Comparison of ENCODE assay signal across 9 cellular contexts in genomic region chr12:50211392-50212070, GRCh38. TPM values are rescaled to one million over a fixed set of nuclear protein-coding genes. Genes with fewer than 3 reads are reported as not detected.
DNase-seq lines count a peak whose midpoint lies in the region; ATAC-seq and TF ChIP-seq lines count a peak whose summit lies in the region.
"Had no signal": no experiment of that assay in that cellular context is flagged by ENCODE, and none has a peak within 500 bp of the region (broad histone marks: within the 10 kb centered on the region; RNA-seq: fewer than 3 reads in every experiment).

No MANE protein-coding gene starts in this region.

- no peak overlapping the region for H3K9ac ChIP-seq in PC-3 (ENCODE audit: low read length)

- peak overlapping the region; percentile 73 for H3K4me3 ChIP-seq in CD4-positive, CD25-positive, alpha-beta regulatory T cell (ENCODE audit: low read depth, low read length)
- H3K4me3 ChIP-seq in PC-3 (ENCODE audit: low read length): no peak overlapping the region
- H3K4me3 ChIP-seq in effector memory CD4-positive, alpha-beta T cell (ENCODE audit: insufficient read depth, low read depth, low read length, poor library complexity, severe bottlenecking): no peak overlapping the region

- no peak for DNase-seq in CD4-positive, CD25-positive, alpha-beta regulatory T cell
- DNase-seq in PC-3 (peak; percentile 35), NCI-H2196 treated with DMSO at 0.1 percent for 48 hours (lab: John Stamatoyannopoulos, UW; ENCODE audit: unreplicated experiment) (no peak), 8988T (no peak), DMS53 (lab: John Stamatoyannopoulos, UW) (no peak), GM10248 (ENCODE audit: extremely low spot score) (no peak)
- no peak for DNase-seq in effector memory CD4-positive, alpha-beta T cell
- DNase-seq in naive thymus-derived CD8-positive, alpha-beta T cell: peak in 1 of 10 donors; percentile 20
- DNase-seq: SIG-M5 had no signal

- H2AFZ ChIP-seq in PC-3 (ENCODE audit: low read length): no peak overlapping the region

- POLR2A ChIA-PET in PC-3 (lab: Charles Lee; ENCODE audit: unreplicated experiment) (no interaction called here), GM10248 (lab: Yijun Ruan, JAX) (interaction anchor here (0.6 to 1.5 kb wide), 3 partner anchors 10 to 815 kb away, joined by 3 to 4 read pairs (median 3); no protein-coding TSS in a partner anchor)
- POLR2A ChIA-PET in naive thymus-derived CD8-positive, alpha-beta T cell (lab: Charles Lee): interaction anchor here (0.6 to 4.1 kb wide), 9 partner anchors 9 to 184 kb away, joined by 3 to 49 read pairs (median 3); partner anchors contain the start of genes CERS5 and LIMA1

- H3K27me3 Mint-ChIP-seq in CD4-positive, CD25-positive, alpha-beta regulatory T cell: no peaks in the 10 kb centered on the region
- H3K27me3 Mint-ChIP-seq in naive thymus-derived CD8-positive, alpha-beta T cell: no peaks in the 10 kb centered on the region

- BruUV-seq in PC-3 (replicated peaks; lab: Mats Ljungman, UMichigan): no TSS peak

- peaks cover 14% of the 10 kb centered on the region for H3K79me2 ChIP-seq in PC-3 (ENCODE audit: low read length)

- no peak overlapping the region for H3K4me2 ChIP-seq in PC-3 (ENCODE audit: low read length)

- intact Hi-C loops in PC-3 (cut with micrococcal nuclease): no loop called here

- no peak for TF ChIP-seq CTCF in PC-3 (conservative IDR thresholded peaks at IDR 0.05; ENCODE audit: low read depth, low read length)
- no peak for TF ChIP-seq CTCF in GM10248 (IDR thresholded peaks at IDR 0.05; ENCODE audit: control extremely low read depth, extremely low read depth, low read depth, missing control alignments)

- no peak for ATAC-seq in CD4-positive, CD25-positive, alpha-beta regulatory T cell (ENCODE audit: low read depth in 2 of 2)
- ATAC-seq in PC-3: peak; percentile 56
- ATAC-seq in naive thymus-derived CD8-positive, alpha-beta T cell: peak; percentile 63 to 67

- peaks cover 22 to 60% (median 40%) of the 10 kb centered on the region in 4 donors for H3K4me1 Mint-ChIP-seq in CD4-positive, CD25-positive, alpha-beta regulatory T cell
- peaks cover 13 to 54% (median 41%) of the 10 kb centered on the region in 4 donors for H3K4me1 Mint-ChIP-seq in naive thymus-derived CD8-positive, alpha-beta T cell

- H3F3A ChIP-seq in PC-3 (ENCODE audit: low read length, unreplicated experiment): no peaks in the 10 kb centered on the region

- H3K9me3 ChIP-seq in CD4-positive, CD25-positive, alpha-beta regulatory T cell (ENCODE audit: control insufficient read depth in 2 of 2, low read length in 2 of 2): no peaks in the 10 kb centered on the region
- no peaks in the 10 kb centered on the region for H3K9me3 ChIP-seq in PC-3 (ENCODE audit: low read length)
- no peaks in the 10 kb centered on the region for H3K9me3 ChIP-seq in effector memory CD4-positive, alpha-beta T cell (ENCODE audit: control insufficient read depth, low read length)

- H4K20me1 ChIP-seq in PC-3 (ENCODE audit: low read length): no peaks in the 10 kb centered on the region

- H3K36me3 ChIP-seq in CD4-positive, CD25-positive, alpha-beta regulatory T cell (ENCODE audit: control insufficient read depth, insufficient read depth, low read length): no peaks in the 10 kb centered on the region
- 0 out of 2 replicates have a peak, but pooled peaks cover 2% of the 10 kb centered on the region for H3K36me3 ChIP-seq in PC-3 (ENCODE audit: low read depth, low read length)
- no peaks in the 10 kb centered on the region for H3K36me3 ChIP-seq in effector memory CD4-positive, alpha-beta T cell (ENCODE audit: control insufficient read depth, insufficient read depth, low read length)

- H3K27ac ChIP-seq in CD4-positive, CD25-positive, alpha-beta regulatory T cell (ENCODE audit: insufficient read depth, low read length, poor library complexity, severe bottlenecking): peak overlapping the region; percentile 71
- H3K27ac ChIP-seq in PC-3 (ENCODE audit: low read length): peak overlapping the region; percentile 16
- H3K27ac ChIP-seq in effector memory CD4-positive, alpha-beta T cell (ENCODE audit: insufficient read depth, low read length, poor library complexity, severe bottlenecking): peak overlapping the region; percentile 54

- H3K4me1 ChIP-seq in CD4-positive, CD25-positive, alpha-beta regulatory T cell (ENCODE audit: control insufficient read depth, insufficient read depth, low read length, poor library complexity, severe bottlenecking): peaks cover 39% of the 10 kb centered on the region
- peaks cover 42% of the 10 kb centered on the region for H3K4me1 ChIP-seq in PC-3 (ENCODE audit: insufficient read depth, low read length)
- peaks cover 18% of the 10 kb centered on the region for H3K4me1 ChIP-seq in effector memory CD4-positive, alpha-beta T cell (ENCODE audit: control insufficient read depth, insufficient read depth, low read length, poor library complexity, severe bottlenecking)

- H3K9me3 Mint-ChIP-seq in CD4-positive, CD25-positive, alpha-beta regulatory T cell: no peaks in the 10 kb centered on the region
- H3K9me3 Mint-ChIP-seq in naive thymus-derived CD8-positive, alpha-beta T cell: no peaks in the 10 kb centered on the region

- H3K36me3 Mint-ChIP-seq in CD4-positive, CD25-positive, alpha-beta regulatory T cell: peaks cover 4% of the 10 kb centered on the region
- peaks cover 0 to 8% (median 0%) of the 10 kb centered on the region in 3 donors for H3K36me3 Mint-ChIP-seq in naive thymus-derived CD8-positive, alpha-beta T cell

- no peaks in the 10 kb centered on the region for H3K9me2 ChIP-seq in PC-3 (replicated peaks; ENCODE audit: low read length)

- peak overlapping the region; percentile 82 to 98 (median 95) for H3K27ac Mint-ChIP-seq in CD4-positive, CD25-positive, alpha-beta regulatory T cell
- H3K27ac Mint-ChIP-seq in naive thymus-derived CD8-positive, alpha-beta T cell: peak overlapping the region; percentile 87 to 97 (median 94)

- CTCF ChIA-PET in PC-3 (lab: Charles Lee): no interaction called here
- CTCF ChIA-PET in GM10248 (lab: Yijun Ruan, JAX): interaction anchor here (1.1 to 3.8 kb wide), 8 partner anchors 10 to 298 kb away, joined by 3 to 18 read pairs (median 4); partner anchors contain the start of gene COX14

- H3K4me3 Mint-ChIP-seq in CD4-positive, CD25-positive, alpha-beta regulatory T cell: peak overlapping the region; percentile 51 to 79 (median 70)
- peak overlapping the region; percentile 40 to 81 (median 72) for H3K4me3 Mint-ChIP-seq in naive thymus-derived CD8-positive, alpha-beta T cell

- H3K27me3 ChIP-seq in CD4-positive, CD25-positive, alpha-beta regulatory T cell (ENCODE audit: control insufficient read depth, insufficient read depth, low read length): no peaks in the 10 kb centered on the region
- no peaks in the 10 kb centered on the region for H3K27me3 ChIP-seq in PC-3 (ENCODE audit: low read length)
- no peaks in the 10 kb centered on the region for H3K27me3 ChIP-seq in effector memory CD4-positive, alpha-beta T cell (replicated peaks; ENCODE audit: control insufficient read depth, insufficient read depth, low read length, poor library complexity, severe bottlenecking)

RNA-seq across cellular contexts. Expression of gene CERS5, which starts 44.4 kb away (rescaled TPM):
- total RNA-seq in CD4-positive, CD25-positive, alpha-beta regulatory T cell: 61.9 TPM
- polyA plus RNA-seq in CD4-positive, CD25-positive, alpha-beta regulatory T cell: 10 to 100 TPM; 45.4 to 59.6 (median 51.8) TPM
- total RNA-seq in PC-3 (2014; rRNA removed): 24.9 and 29.7 TPM in 2 replicates
- 10 to 100 TPM; 51.0 to 55.7 TPM for total RNA-seq in naive thymus-derived CD8-positive, alpha-beta T cell
- polyA plus RNA-seq in naive thymus-derived CD8-positive, alpha-beta T cell: 10 to 100 TPM; 31.0 to 45.0 (median 33.6) TPM

Comparison
In these comparisons a context has a peak if more than half of its experiments do, and no peak if none do; other contexts are left out.
1. ATAC-seq: peak in PC-3 (single experiment) and naive thymus-derived CD8-positive, alpha-beta T cell (2 of 2); none in CD4-positive, CD25-positive, alpha-beta regulatory T cell (0 of 2).
2. H3K27ac ChIP-seq: peak in every context shown above with its lines; median percentile 71 in CD4-positive, CD25-positive, alpha-beta regulatory T cell; 54 in effector memory CD4-positive, alpha-beta T cell; 16 in PC-3.